Comparison of ENCODE assay signal across 1 cellular context in genomic region chr2:135043345-135043744, GRCh38.
TF ChIP-seq lines count a peak whose summit lies in the region.

No MANE protein-coding gene starts in this region.

TF ChIP-seq in H1, 55 proteins besides CTCF, POLR2A, EP300 and RAD21 (continued from another document):
- TF ChIP-seq CHD7 (IDR thresholded peaks at IDR 0.05; ENCODE audit: insufficient replicate concordance, low read length) (no peak), RFX5 (IDR thresholded peaks at IDR 0.05; ENCODE audit: borderline replicate concordance, low read depth, low read length) (no peak), ZNF274 (IDR thresholded peaks at IDR 0.05; ENCODE audit: borderline replicate concordance, extremely low read depth, low read length) (no peak), EZH2 (IDR thresholded peaks at IDR 0.05; ENCODE audit: low read depth, low read length, severe bottlenecking) (no peak), TAF1 (IDR thresholded peaks at IDR 0.05; ENCODE audit: low read depth, low read length) (no peak), CHD2 (IDR thresholded peaks at IDR 0.05; ENCODE audit: low read length) (no peak), BCL11A (IDR thresholded peaks at IDR 0.05; ENCODE audit: low read depth in 2 of 2, low read length in 2 of 2) (no peak), FOSL1 (IDR thresholded peaks at IDR 0.05; ENCODE audit: insufficient read depth, low read depth, low read length) (no peak), SP4 (IDR thresholded peaks at IDR 0.05; ENCODE audit: low read length) (no peak)
